In the genomic region with DNA sequence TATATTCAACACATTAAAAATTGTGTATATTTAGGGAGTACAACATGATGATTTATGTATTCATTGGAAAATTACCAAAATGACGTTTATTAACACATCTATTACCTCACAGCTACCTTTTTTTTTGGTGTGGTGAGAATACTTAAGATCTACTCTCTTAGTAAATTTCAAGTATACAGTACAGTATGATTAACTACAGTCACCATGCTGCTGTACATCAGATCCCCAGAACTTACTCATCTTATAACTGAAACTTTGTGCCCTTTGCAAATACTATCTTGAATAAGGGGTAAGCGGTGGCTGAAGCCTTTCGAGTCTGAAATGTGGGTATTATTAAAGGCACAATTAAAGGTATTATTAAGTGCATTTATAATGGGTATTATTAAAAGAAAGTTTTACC, we compare ENCODE assay signal across 8 cellular contexts. TPM values are rescaled to one million over a fixed set of nuclear protein-coding genes. Genes with fewer than 3 reads are reported as not detected.
DNase-seq lines count a peak whose midpoint lies in the region; ATAC-seq and TF ChIP-seq lines count a peak whose summit lies in the region.

No MANE protein-coding gene starts in this region.

- WGBS in testis, 2 donors = 18 to 36% methylated on average over 3 of the region's 3 CpGs

- H3K4me3 Mint-ChIP-seq in activated T-cell treated with anti-CD3 and anti-CD28 coated beads, Interleukin-2, amount 50 U/mL, for 24 hours = peak overlapping the region; percentile 76

- peak; percentile 37 to 59 for ATAC-seq in activated naive CD4-positive, alpha-beta T cell treated with anti-CD3 and anti-CD28 coated beads, Interleukin-2, amount 50 U/mL, for 72 hours

- H3K4me3 ChIP-seq in iPS-18c (ENCODE audit: insufficient read depth, low read depth, low read length) (peak overlapping the region; percentile 53; the same call in 1 of the 2 replicates), testis (no peak overlapping the region)

- H3K27me3 ChIP-seq in testis = no peaks in the 10 kb centered on the region

- no peaks in the 10 kb centered on the region for H3K4me1 ChIP-seq in testis

- H3K27ac Mint-ChIP-seq in activated T-cell treated with anti-CD3 and anti-CD28 coated beads, Interleukin-2, amount 50 U/mL, for 24 hours = no peak overlapping the region
- peak overlapping the region in 1 of 2 donors; percentile 39 for H3K27ac Mint-ChIP-seq in activated naive CD4-positive, alpha-beta T cell treated with anti-CD3 and anti-CD28 coated beads, Interleukin-2, amount 50 U/mL, for 72 hours

- intact Hi-C loops in testis (cut with DNase I; ENCODE audit: low total_unique reads) = no loop called here
- intact Hi-C loops in posterior cingulate gyrus (cut with DNase I) = no loop called here

- peaks cover 12% of the 10 kb centered on the region for H3K4me1 Mint-ChIP-seq in activated T-cell treated with anti-CD3 and anti-CD28 coated beads, Interleukin-2, amount 50 U/mL, for 24 hours (ENCODE audit: low read depth)

- no peaks in the 10 kb centered on the region for H3K9me3 ChIP-seq in iPS-18c (ENCODE audit: control insufficient read depth, insufficient read depth, low read length)
- H3K9me3 ChIP-seq in testis = no peaks in the 10 kb centered on the region

- H3K9me3 Mint-ChIP-seq in activated T-cell treated with anti-CD3 and anti-CD28 coated beads, Interleukin-2, amount 50 U/mL, for 24 hours = no peaks in the 10 kb centered on the region
- no peaks in the 10 kb centered on the region for H3K9me3 Mint-ChIP-seq in activated naive CD4-positive, alpha-beta T cell treated with anti-CD3 and anti-CD28 coated beads, Interleukin-2, amount 50 U/mL, for 72 hours

- peaks cover 2% of the 10 kb centered on the region for H3K36me3 Mint-ChIP-seq in activated T-cell treated with anti-CD3 and anti-CD28 coated beads, Interleukin-2, amount 50 U/mL, for 24 hours (ENCODE audit: low read depth)
- peaks cover 0 to 7% of the 10 kb centered on the region in 2 donors for H3K36me3 Mint-ChIP-seq in activated naive CD4-positive, alpha-beta T cell treated with anti-CD3 and anti-CD28 coated beads, Interleukin-2, amount 50 U/mL, for 72 hours

- TF ChIP-seq POLR2A in testis (IDR thresholded peaks at IDR 0.05) = no peak

- H3K27ac ChIP-seq in testis = peak overlapping the region; percentile 55 to 84

- peaks cover 42% of the 10 kb centered on the region for H3K27me3 Mint-ChIP-seq in activated T-cell treated with anti-CD3 and anti-CD28 coated beads, Interleukin-2, amount 50 U/mL, for 24 hours

- no peak for TF ChIP-seq CTCF in testis (IDR thresholded peaks at IDR 0.05)

- H3K36me3 ChIP-seq in testis (ENCODE audit: low read depth, missing control alignments) = no peaks in the 10 kb centered on the region

- DNase-seq in activated T-cell treated with anti-CD3 and anti-CD28 coated beads, Interleukin-2, amount 50 U/mL, for 24 hours = no peak
- no peak for DNase-seq in activated T-cell treated with anti-CD3 and anti-CD28 coated beads for 4 hours
- no peak for DNase-seq in activated naive CD4-positive, alpha-beta T cell treated with anti-CD3 and anti-CD28 coated beads, Interleukin-2, amount 50 U/mL, for 72 hours (ENCODE audit: low spot score in 2 of 2)
- no peak for DNase-seq in testis
- no peak for DNase-seq in NCI-H510A treated with DMSO at 0.1 percent for 48 hours (lab: John Stamatoyannopoulos, UW)
- DNase-seq in posterior cingulate gyrus = no peak
- no peak for DNase-seq in NCI-H2196 treated with DMSO at 0.1 percent for 48 hours (lab: John Stamatoyannopoulos, UW; ENCODE audit: unreplicated experiment)

RNA-seq across cellular contexts. Expression of gene PHKA1, which starts 1.0 kb away (rescaled TPM):
- 1 to 10 TPM; 4.8 to 8.4 TPM for total RNA-seq in activated naive CD4-positive, alpha-beta T cell treated with anti-CD3 and anti-CD28 coated beads, Interleukin-2, amount 50 U/mL, for 72 hours
- 10 to 100 TPM; 11.4 to 13.1 TPM for total RNA-seq in testis
- polyA plus RNA-seq in testis (ENCODE audit: insufficient read depth, low read depth, low replicate concordance) = 3.6 TPM
